Comparison of ENCODE assay signal across 2 cellular contexts in the genomic region with DNA sequence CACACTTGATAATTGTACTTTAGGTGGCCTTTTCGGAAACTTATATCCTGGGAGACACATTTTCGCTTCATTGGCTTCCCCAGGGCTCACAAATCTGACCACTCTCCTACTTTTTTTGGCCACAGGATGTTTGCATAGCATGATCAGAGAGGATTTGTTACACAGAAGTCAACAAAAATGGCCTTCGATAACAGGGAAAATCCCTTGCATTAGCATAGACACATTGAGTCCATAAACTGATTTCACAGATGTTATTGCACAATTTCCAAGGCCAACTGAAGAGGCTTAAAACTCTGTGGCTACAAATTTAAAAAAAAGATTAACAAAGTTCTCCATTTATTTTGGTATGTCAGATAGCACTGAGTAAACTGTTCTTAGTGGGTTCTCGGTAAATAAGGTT.
TF ChIP-seq lines count a peak whose summit lies in the region.

No MANE protein-coding gene starts in this region.

TF ChIP-seq in IMR-90, 13 proteins besides CTCF, POLR2A, EP300 and RAD21 (continued from another document):
- no peak for TF ChIP-seq RCOR1 (IDR thresholded peaks at IDR 0.05; ENCODE audit: insufficient replicate concordance, low read length)
- TF ChIP-seq NFE2L2 (IDR thresholded peaks at IDR 0.05; ENCODE audit: low read depth, low read length): no peak
- no peak for TF ChIP-seq MAFK (IDR thresholded peaks at IDR 0.05; ENCODE audit: low read depth, low read length)
- TF ChIP-seq CEBPB (IDR thresholded peaks at IDR 0.05; ENCODE audit: low read depth, low read length): peak; percentile 46; the same call in 1 of the 2 replicates
TF ChIP-seq in IMR-90: peak in this region for 1.

TF ChIP-seq in H1, 55 proteins besides CTCF, POLR2A, EP300 and RAD21 (continued from another document):
- TF ChIP-seq CEBPB (IDR thresholded peaks at IDR 0.05; ENCODE audit: low read depth, low read length): 0 out of 2 replicates have a peak, but pooled peaks have one; percentile 15
- no peak for TF ChIP-seq TBP (IDR thresholded peaks at IDR 0.05; ENCODE audit: low read depth, low read length)
- TF ChIP-seq SP4 (IDR thresholded peaks at IDR 0.05; ENCODE audit: low read length): no peak
- no peak for TF ChIP-seq BCL11A (IDR thresholded peaks at IDR 0.05; ENCODE audit: low read depth in 2 of 2, low read length in 2 of 2)
- no peak for TF ChIP-seq MAFK (IDR thresholded peaks at IDR 0.05; ENCODE audit: low read depth, low read length)
- no peak for TF ChIP-seq SIRT6 (IDR thresholded peaks at IDR 0.05; ENCODE audit: low read length)
- no peak for TF ChIP-seq RFX5 (IDR thresholded peaks at IDR 0.05; ENCODE audit: borderline replicate concordance, low read depth, low read length)
- TF ChIP-seq SAP30 (IDR thresholded peaks at IDR 0.05; ENCODE audit: insufficient read depth, insufficient replicate concordance, low read length): no peak
